4 cellular contexts compared by ENCODE assay signal in genomic region chr15:100658895-100659294, GRCh38.
"Had no signal": no experiment of that assay in that cellular context is flagged by ENCODE, and none has a peak within 500 bp of the region (broad histone marks: within the 10 kb centered on the region; RNA-seq: fewer than 3 reads in every experiment).

No MANE protein-coding gene starts in this region.

- H3K4me3 Mint-ChIP-seq: GM23338 had no signal

- DNase-seq: IMR-90 had no signal

- H3K27ac Mint-ChIP-seq: GM23338 had no signal

- H3K9me3 ChIP-seq: HAP-1 had no signal

- H3K4me2 ChIP-seq: GM23338 had no signal

- H3K4me1 ChIP-seq: HAP-1 had no signal

- H3K4me3 ChIP-seq: GM23338, HAP-1, K562 had no signal

- H3K36me3 ChIP-seq: HAP-1 had no signal

- H2AFZ ChIP-seq: GM23338 had no signal

- H3K9me3 Mint-ChIP-seq: GM23338 had no signal
